19 cellular contexts compared by ENCODE assay signal in the genomic region with DNA sequence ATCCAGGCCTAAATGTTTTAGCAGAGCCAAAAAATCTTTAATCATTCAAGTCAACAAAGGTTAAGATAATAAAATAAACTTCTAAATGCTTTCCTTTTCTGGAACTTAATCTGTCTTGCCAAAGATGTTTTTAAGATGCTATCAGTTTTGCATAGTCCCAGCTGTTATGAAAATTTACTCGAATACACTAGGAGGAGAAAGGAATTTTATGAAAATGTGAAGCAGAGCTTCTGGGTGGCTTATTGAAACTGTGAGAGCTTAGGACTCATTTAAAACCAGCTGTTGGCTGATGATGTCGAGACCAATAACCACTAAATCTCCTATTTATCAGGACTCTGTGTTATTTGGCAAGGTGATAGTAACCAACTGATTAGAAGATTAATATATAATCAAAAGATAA.
"Had no signal": no experiment of that assay in that cellular context is flagged by ENCODE, and none has a peak within 500 bp of the region (broad histone marks: within the 10 kb centered on the region; RNA-seq: fewer than 3 reads in every experiment).

No MANE protein-coding gene starts in this region.

- H3K27me3 ChIP-seq: ascending aorta, gastrocnemius medialis, vagina had no signal

- FAIRE-seq: endothelial cell of umbilical vein had no signal

- H3K36me3 ChIP-seq: ascending aorta, gastrocnemius medialis, lower lobe of right lung, thoracic aorta, vagina had no signal

- DNase-seq: activated CD4-positive, alpha-beta memory T cell treated with anti-CD3 and anti-CD28 coated beads for 36 hours; activated CD4-positive, alpha-beta T cell treated with anti-CD3 and anti-CD28 coated beads for 48 hours; activated CD8-positive, alpha-beta memory T cell treated with anti-CD3 and anti-CD28 coated beads, Interleukin-2, amount 10 ng/mL, durations not matched to agents 7 days and 5 days; activated effector memory CD4-positive, alpha-beta T cell treated with anti-CD3 and anti-CD28 coated beads, Interleukin-2, amount 50 U/mL, for 16 hours; activated T-cell treated with anti-CD3 and anti-CD28 coated beads for 4 hours; central memory CD4-positive, alpha-beta T cell; effector memory CD4-positive, alpha-beta T cell; gastrocnemius medialis; islet precursor cell; left cardiac atrium; lower lobe of right lung; mesendoderm; naive thymus-derived CD8-positive, alpha-beta T cell; stimulated activated CD4-positive, alpha-beta T cell treated with anti-CD3 and anti-CD28 coated beads, Interleukin-4, amount 100 ng/mL, for 24 hours; stimulated activated naive CD4-positive, alpha-beta T cell treated with Interleukin-2 at 50 U/mL for 16 hours had no signal

- H3K9me3 ChIP-seq: ascending aorta, gastrocnemius medialis, lower lobe of right lung, thoracic aorta, vagina had no signal

- H3K4me1 ChIP-seq: ascending aorta, lower lobe of right lung, vagina had no signal

- H3K27ac ChIP-seq: ascending aorta, gastrocnemius medialis, lower lobe of right lung, thoracic aorta, vagina had no signal

- H3K4me3 ChIP-seq: ascending aorta, gastrocnemius medialis, lower lobe of right lung, thoracic aorta, vagina had no signal
